In the genomic region with DNA sequence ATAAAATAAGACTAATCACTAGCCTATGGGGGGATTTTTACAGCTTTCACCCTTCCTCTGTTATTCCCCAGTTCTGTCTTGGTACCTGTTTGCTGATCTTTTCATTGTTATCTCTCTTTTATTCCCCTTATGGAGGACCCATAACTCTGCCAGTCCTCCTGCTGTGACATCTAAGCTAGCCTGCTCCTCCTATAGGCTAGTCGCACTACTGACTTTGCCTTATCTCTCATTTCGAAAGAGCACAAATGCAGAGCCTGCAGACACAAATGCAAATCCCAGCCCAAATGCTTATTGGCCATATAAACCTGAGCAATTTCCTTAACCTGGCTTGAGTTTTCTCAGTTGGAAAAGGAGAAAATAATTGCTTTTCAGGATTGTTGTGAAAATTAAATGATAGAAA, we compare ENCODE assay signal across 22 cellular contexts.
"Had no signal": no experiment of that assay in that cellular context is flagged by ENCODE, and none has a peak within 500 bp of the region (broad histone marks: within the 10 kb centered on the region; RNA-seq: fewer than 3 reads in every experiment).

No MANE protein-coding gene starts in this region.

- H3K4me3 Mint-ChIP-seq: effector memory CD8-positive, alpha-beta T cell; naive thymus-derived CD8-positive, alpha-beta T cell; stimulated activated naive CD8-positive, alpha-beta T cell treated with anti-CD3 and anti-CD28 coated beads, Interleukin-15, amount 100 ng/mL, for 72 hours had no signal

- H3K36me3 Mint-ChIP-seq: naive thymus-derived CD8-positive, alpha-beta T cell had no signal

- ATAC-seq: effector memory CD8-positive, alpha-beta T cell; left cardiac atrium; left lung; naive thymus-derived CD8-positive, alpha-beta T cell; pancreas; right lobe of liver; stimulated activated naive CD8-positive, alpha-beta T cell treated with anti-CD3 and anti-CD28 coated beads, Interleukin-15, amount 100 ng/mL, for 72 hours; upper lobe of right lung had no signal

- DNase-seq: dermis blood vessel endothelial cell; effector memory CD8-positive, alpha-beta T cell; hypothalamus; left cardiac atrium; left lung; mesenchymal stem cell; midbrain; naive thymus-derived CD8-positive, alpha-beta T cell; pancreas; right lobe of liver; small intestine; stimulated activated CD4-positive, alpha-beta T cell treated with anti-CD3 and anti-CD28 coated beads, Interleukin-15, amount 100 ng/mL, for 24 hours; stimulated activated CD4-positive, alpha-beta T cell treated with anti-CD3 and anti-CD28 coated beads, Interleukin-4, amount 100 ng/mL, for 1 hour; stimulated activated CD8-positive, alpha-beta memory T cell treated with anti-CD3 and anti-CD28 coated beads, Interleukin-4, amount 100 ng/mL, for 48 hours; stimulated activated naive CD4-positive, alpha-beta T cell; stimulated activated naive CD8-positive, alpha-beta T cell treated with anti-CD3 and anti-CD28 coated beads, Interleukin-15, amount 100 ng/mL, for 72 hours; transverse colon; upper lobe of right lung; uterus had no signal

- H3K9me3 ChIP-seq: left lung, neutrophil, pancreas, right lobe of liver, suprapubic skin, transverse colon, upper lobe of right lung, uterus had no signal

- H3K27me3 ChIP-seq: left lung, neutrophil, pancreas, right lobe of liver, suprapubic skin, transverse colon, upper lobe of right lung, uterus had no signal

- H3K4me1 Mint-ChIP-seq: naive thymus-derived CD8-positive, alpha-beta T cell had no signal

- H3K4me1 ChIP-seq: left lung, pancreas, right lobe of liver, suprapubic skin, transverse colon, upper lobe of right lung, uterus had no signal

- H3K27ac ChIP-seq: coronary artery, left lung, neutrophil, pancreas, right lobe of liver, suprapubic skin, transverse colon, upper lobe of right lung, uterus had no signal

- H3K9me3 Mint-ChIP-seq: effector memory CD8-positive, alpha-beta T cell had no signal

- H3K4me3 ChIP-seq: coronary artery, left lung, pancreas, right lobe of liver, suprapubic skin, transverse colon, upper lobe of right lung, uterus had no signal

- H3K36me3 ChIP-seq: left lung, neutrophil, pancreas, right lobe of liver, suprapubic skin, transverse colon, upper lobe of right lung, uterus had no signal

- H3K27me3 Mint-ChIP-seq: effector memory CD8-positive, alpha-beta T cell; naive thymus-derived CD8-positive, alpha-beta T cell; stimulated activated naive CD8-positive, alpha-beta T cell treated with anti-CD3 and anti-CD28 coated beads, Interleukin-15, amount 100 ng/mL, for 72 hours had no signal

- H3K27ac Mint-ChIP-seq: effector memory CD8-positive, alpha-beta T cell; naive thymus-derived CD8-positive, alpha-beta T cell; stimulated activated naive CD8-positive, alpha-beta T cell treated with anti-CD3 and anti-CD28 coated beads, Interleukin-15, amount 100 ng/mL, for 72 hours had no signal
